Comparison of ENCODE assay signal across 9 cellular contexts in genomic region chr9:126612813-126613641, GRCh38. TPM values are rescaled to one million over a fixed set of nuclear protein-coding genes. Genes with fewer than 3 reads are reported as not detected.
DNase-seq lines count a peak whose midpoint lies in the region; TF ChIP-seq lines count a peak whose summit lies in the region.
"Had no signal": no experiment of that assay in that cellular context is flagged by ENCODE, and none has a peak within 500 bp of the region (broad histone marks: within the 10 kb centered on the region; RNA-seq: fewer than 3 reads in every experiment).

No MANE protein-coding gene starts in this region.

- no peak overlapping the region for H2BK15ac ChIP-seq in mesendoderm (replicated peaks; ENCODE audit: low read depth)

- H3K23ac ChIP-seq in mesendoderm (ENCODE audit: low read length), result no peak overlapping the region

- no peak overlapping the region for H2AK5ac ChIP-seq in mesendoderm (ENCODE audit: low read length)

- no peak overlapping the region for H4K8ac ChIP-seq in mesendoderm (ENCODE audit: low read depth, low read length)

- H3K36me3 ChIP-seq in cardiac muscle cell, result no peaks in the 10 kb centered on the region
- H3K36me3 ChIP-seq in mesendoderm (ENCODE audit: control insufficient read depth, insufficient read depth, low read length), result no peaks in the 10 kb centered on the region
- no peaks in the 10 kb centered on the region for H3K36me3 ChIP-seq in urinary bladder (ENCODE audit: insufficient read depth)

- H3K18ac ChIP-seq in mesendoderm (ENCODE audit: low read length), result peak overlapping the region; percentile 5

- no peaks in the 10 kb centered on the region for H3K9me3 ChIP-seq in cardiac muscle cell (ENCODE audit: low read depth)

- no peak overlapping the region for H2BK120ac ChIP-seq in mesendoderm (ENCODE audit: low read depth, low read length)

- peaks cover 99% of the 10 kb centered on the region for H3K27me3 ChIP-seq in cardiac muscle cell
- H3K27me3 ChIP-seq in mesendoderm (ENCODE audit: insufficient read depth, low read length, poor library complexity), result peaks cover 83% of the 10 kb centered on the region

- DNase-seq in cardiac muscle cell (ENCODE audit: low read depth in 1 of 2, low spot score in 1 of 2), result no peak
- no peak for DNase-seq in cardiac septum (ENCODE audit: low spot score)
- DNase-seq in astrocyte of the spinal cord (ENCODE audit: low read depth, low spot score), result no peak
- no peak for DNase-seq in mesendoderm
- no peak for DNase-seq in GF-D8 (lab: John Stamatoyannopoulos, UW)
- DNase-seq in NCI-H82 treated with DMSO at 0.1 percent for 48 hours (lab: John Stamatoyannopoulos, UW; ENCODE audit: unreplicated experiment), result no peak
- DNase-seq in KBM-7, result no peak

- H3K9ac ChIP-seq in mesendoderm (ENCODE audit: low read length), result no peak overlapping the region

- H3K4me2 ChIP-seq in mesendoderm (ENCODE audit: low read length), result peak overlapping the region; percentile 20

- intact Hi-C loops in cardiac septum (cut with DNase I), result no loop called here

- H3K27ac ChIP-seq in cardiac muscle cell (no peak overlapping the region), mesendoderm (ENCODE audit: low read depth, low read length) (no peak overlapping the region), urinary bladder (ENCODE audit: low read depth) (no peak overlapping the region)

- H3K79me2 ChIP-seq in mesendoderm (ENCODE audit: control insufficient read depth, insufficient read depth, low read length), result no peaks in the 10 kb centered on the region

- H3K4me3 ChIP-seq in cardiac muscle cell (peak overlapping the region; percentile 10), astrocyte of the spinal cord (ENCODE audit: low read depth, low read length) (peak overlapping the region; percentile 24), mesendoderm (ENCODE audit: low read length) (no peak overlapping the region), urinary bladder (ENCODE audit: low read depth, low read length) (peak overlapping the region; percentile 53)
- H3K4me3 ChIP-seq: lung had no signal

- no CpG with 5 or more reads among the region's 68 CpGs for WGBS in mesendoderm (ENCODE audit: extremely low coverage, insufficient coverage, low lambda C conversion rate)
- WGBS in urinary bladder, result 3% methylated on average over 68 of the region's 68 CpGs

- H3K79me1 ChIP-seq in mesendoderm (ENCODE audit: low read length), result no peaks in the 10 kb centered on the region

- no peak overlapping the region for H2BK5ac ChIP-seq in mesendoderm (ENCODE audit: low read length)

- H3K4me1 ChIP-seq in cardiac muscle cell (ENCODE audit: low read depth) (no peaks in the 10 kb centered on the region), mesendoderm (ENCODE audit: control insufficient read depth, low read depth, low read length) (peaks cover 3% of the 10 kb centered on the region), urinary bladder (ENCODE audit: insufficient read depth) (peaks cover 3% of the 10 kb centered on the region)

- peak overlapping the region; percentile 42 for H3K56ac ChIP-seq in mesendoderm (ENCODE audit: low read length)

- H3K4ac ChIP-seq in mesendoderm (ENCODE audit: low read depth, low read length), result no peak overlapping the region

- no peak overlapping the region for H4K5ac ChIP-seq in mesendoderm (ENCODE audit: low read length)

- in situ Hi-C loops in astrocyte of the spinal cord (cut with HindIII; ENCODE audit: low sequenced_read_pairs) (no loop called here), KBM-7 (cut with MboI; ENCODE audit: low pct_unique_long_range_greater_than_20kb, low sequenced_read_pairs) (loop anchor here (25.0 kb wide), 1 partner anchor 174 kb away; no protein-coding TSS in a partner anchor)

- TF ChIP-seq CTCF in cardiac muscle cell (IDR thresholded peaks at IDR 0.05; ENCODE audit: low read depth, low read length) (no peak), astrocyte of the spinal cord (IDR thresholded peaks at IDR 0.05; ENCODE audit: low read depth, low read length) (no peak)

RNA-seq across cellular contexts. Expression of gene LMX1B, which starts 0.7 kb away (rescaled TPM):
- total RNA-seq in cardiac muscle cell (0.14 TPM in 1 of 2 replicates, not detected in the other), cardiac septum (0.62 TPM), urinary bladder (not detected)
- polyA plus RNA-seq in cardiac muscle cell (not detected in 2 replicates), urinary bladder (0.04 TPM)
- 0.53 TPM for polyA plus RNA-seq in mesendoderm (2013, experiment 1 of 2)
- polyA plus RNA-seq in mesendoderm (2013, experiment 2 of 2), result 0.45 TPM
